ENCODE assay signal across 20 cellular contexts in the genomic region with DNA sequence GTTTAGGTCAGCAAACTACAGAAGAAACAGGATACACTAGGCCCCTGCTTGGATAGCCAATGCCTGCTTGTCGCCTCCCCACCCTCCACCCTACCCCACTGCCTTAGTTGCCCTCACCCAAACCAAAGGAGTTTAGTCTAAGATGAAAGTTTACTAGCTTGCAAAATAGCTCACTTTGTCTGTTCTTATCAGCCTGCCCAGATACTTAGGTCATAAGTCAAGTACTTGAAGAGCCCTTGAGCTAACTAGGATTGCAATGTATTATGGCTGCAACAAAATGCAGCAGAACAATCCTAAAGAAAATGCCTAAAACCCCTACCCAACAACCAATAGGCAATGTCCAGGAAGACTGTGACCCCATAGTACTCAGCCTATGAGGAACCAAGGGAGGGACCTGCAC.
"Had no signal": no experiment of that assay in that cellular context is flagged by ENCODE, and none has a peak within 500 bp of the region (broad histone marks: within the 10 kb centered on the region; RNA-seq: fewer than 3 reads in every experiment).

No MANE protein-coding gene starts in this region.

- H3K4me1 ChIP-seq: psoas muscle, right lobe of liver, suprapubic skin, thyroid gland, vagina had no signal

- H3K27ac ChIP-seq: heart left ventricle, neutrophil, psoas muscle, right lobe of liver, suprapubic skin, thyroid gland, upper lobe of left lung, vagina had no signal

- H3K27me3 ChIP-seq: right lobe of liver, thyroid gland, upper lobe of left lung, vagina had no signal

- ATAC-seq: heart left ventricle; mucosa of descending colon; naive thymus-derived CD8-positive, alpha-beta T cell; psoas muscle; right lobe of liver; stimulated activated effector memory CD8-positive, alpha-beta T cell treated with anti-CD3 and anti-CD28 coated beads, Interleukin-12 subunit alpha, Interleukin-12 subunit beta, amount 100 ng/mL, for 72 hours; stimulated activated naive CD8-positive, alpha-beta T cell treated with anti-CD3 and anti-CD28 coated beads, Interleukin-15, Interleukin-2, amounts not matched to agents 100 U/mL and 50 U/mL, for 24 hours had no signal

- H3K9me3 ChIP-seq: neutrophil, psoas muscle, right lobe of liver, suprapubic skin, thyroid gland, vagina had no signal

- H3K36me3 ChIP-seq: heart left ventricle, neutrophil, right lobe of liver, suprapubic skin, thyroid gland, upper lobe of left lung, vagina had no signal

- H3K4me3 ChIP-seq: heart left ventricle, mucosa of descending colon, psoas muscle, right lobe of liver, suprapubic skin, thyroid gland, upper lobe of left lung, vagina had no signal

- DNase-seq: effector CD4-positive, alpha-beta T cell; endodermal cell; heart left ventricle; hypothalamus; kidney glomerular epithelial cell; mammary epithelial cell; mucosa of descending colon; naive thymus-derived CD8-positive, alpha-beta T cell; psoas muscle; retina; right lobe of liver; stimulated activated CD4-positive, alpha-beta T cell treated with anti-CD3 and anti-CD28 coated beads, Interleukin-4, amount 100 ng/mL, for 1 hour; stimulated activated CD8-positive, alpha-beta memory T cell treated with anti-CD3 and anti-CD28 coated beads, Interleukin-4, amount 100 ng/mL, for 48 hours; stimulated activated naive CD8-positive, alpha-beta T cell treated with anti-CD3 and anti-CD28 coated beads, Interleukin-15, Interleukin-2, amounts not matched to agents 100 U/mL and 50 U/mL, for 24 hours; thyroid gland; upper lobe of left lung had no signal
